ENCODE assay signal across 11 cellular contexts in the genomic region with DNA sequence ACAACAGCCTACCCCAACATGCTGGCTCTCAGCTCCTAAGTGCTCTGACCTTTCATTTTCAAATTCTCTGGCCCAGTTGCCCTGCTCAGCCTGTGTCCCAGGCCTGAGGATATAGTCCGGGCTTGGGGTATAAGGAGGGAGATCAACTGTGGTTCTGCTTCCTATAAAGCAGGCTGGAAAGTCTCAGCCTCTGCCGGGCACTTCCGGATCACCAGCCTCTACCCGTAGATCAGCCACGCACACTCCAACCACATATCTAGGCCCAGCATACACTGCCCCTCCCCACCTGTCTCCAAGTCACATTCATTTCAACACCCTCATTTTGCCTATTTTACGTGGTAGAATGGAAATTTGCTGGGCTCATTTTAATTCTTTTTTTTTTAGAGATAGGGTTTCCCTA.
"Had no signal": no experiment of that assay in that cellular context is flagged by ENCODE, and none has a peak within 500 bp of the region (broad histone marks: within the 10 kb centered on the region; RNA-seq: fewer than 3 reads in every experiment).

No MANE protein-coding gene starts in this region.

- H3K27me3 Mint-ChIP-seq: stimulated activated naive B cell treated with anti-CD40 and anti-IgM and Interleukin-4, amounts not matched to agents 10 μg/mL and 1 μg/mL and 100 μg/mL, for 72 hours had no signal

- H3K27ac Mint-ChIP-seq: activated CD8-positive, alpha-beta T cell treated with anti-CD3 and anti-CD28 coated beads, Interleukin-2, amount 10 ng/mL, durations not matched to agents 7 days and 5 days; activated naive CD4-positive, alpha-beta T cell treated with anti-CD3 and anti-CD28 coated beads for 36 hours had no signal

- ATAC-seq: activated CD8-positive, alpha-beta T cell treated with anti-CD3 and anti-CD28 coated beads, Interleukin-2, amount 10 ng/mL, durations not matched to agents 7 days and 5 days; stimulated activated naive B cell treated with anti-CD40 and anti-IgM and Interleukin-4, amounts not matched to agents 10 μg/mL and 1 μg/mL and 100 μg/mL, for 72 hours; WTC11 had no signal

- H3K9me3 Mint-ChIP-seq: activated naive CD4-positive, alpha-beta T cell treated with anti-CD3 and anti-CD28 coated beads for 36 hours; stimulated activated naive B cell treated with anti-CD40 and anti-IgM and Interleukin-4, amounts not matched to agents 10 μg/mL and 1 μg/mL and 100 μg/mL, for 72 hours; WTC11 had no signal

- H3K36me3 Mint-ChIP-seq: WTC11 had no signal

- H3K4me3 Mint-ChIP-seq: activated CD8-positive, alpha-beta T cell treated with anti-CD3 and anti-CD28 coated beads, Interleukin-2, amount 10 ng/mL, durations not matched to agents 7 days and 5 days; activated naive CD4-positive, alpha-beta T cell treated with anti-CD3 and anti-CD28 coated beads for 36 hours; WTC11 had no signal

- DNase-seq: activated CD4-positive, alpha-beta T cell treated with anti-CD3 and anti-CD28 coated beads for 48 hours; activated CD8-positive, alpha-beta T cell treated with anti-CD3 and anti-CD28 coated beads, Interleukin-2, amount 10 ng/mL, durations not matched to agents 7 days and 5 days; activated naive CD4-positive, alpha-beta T cell treated with anti-CD3 and anti-CD28 coated beads for 36 hours; adrenal gland; colonic mucosa; effector CD8-positive, alpha-beta T cell; kidney; stimulated activated naive B cell treated with anti-CD40 and anti-IgM and Interleukin-4, amounts not matched to agents 10 μg/mL and 1 μg/mL and 100 μg/mL, for 72 hours; T1000; trophoblast cell had no signal
